In genomic region chr9:7510209-7510608, GRCh38 we compare ENCODE assay signal across 20 cellular contexts.
"Had no signal": no experiment of that assay in that cellular context is flagged by ENCODE, and none has a peak within 500 bp of the region (broad histone marks: within the 10 kb centered on the region; RNA-seq: fewer than 3 reads in every experiment).

No MANE protein-coding gene starts in this region.

- H2AFZ ChIP-seq: parathyroid adenoma had no signal

- H3K36me3 ChIP-seq: ascending aorta, brain microvascular endothelial cell, esophagus squamous epithelium, tibial artery had no signal

- H3K27me3 ChIP-seq: ascending aorta, brain microvascular endothelial cell, dorsolateral prefrontal cortex, esophagus squamous epithelium, tibial artery had no signal

- H3K27ac ChIP-seq: ascending aorta, brain microvascular endothelial cell, dorsolateral prefrontal cortex, esophagus squamous epithelium, parathyroid adenoma, tibial artery, VCaP had no signal

- H3K4me1 ChIP-seq: ascending aorta, parathyroid adenoma, tibial artery had no signal

- H3K9me3 ChIP-seq: ascending aorta, esophagus squamous epithelium, tibial artery had no signal

- H3K9ac ChIP-seq: parathyroid adenoma had no signal

- H3K4me3 ChIP-seq: ascending aorta, dorsolateral prefrontal cortex, esophagus squamous epithelium, tibial artery had no signal

- DNase-seq: activated CD4-positive, alpha-beta memory T cell treated with anti-CD3 and anti-CD28 coated beads, Interleukin-2, amount 10 ng/mL, durations not matched to agents 7 days and 5 days; activated CD4-positive, alpha-beta T cell treated with anti-CD3 and anti-CD28 coated beads, Interleukin-2, amount 10 ng/mL, durations not matched to agents 24 days and 14 days; activated effector memory CD4-positive, alpha-beta T cell treated with anti-CD3 and anti-CD28 coated beads, Interleukin-2, amount 50 U/mL, for 16 hours; activated T-cell treated with anti-CD3 and anti-CD28 coated beads, Interleukin-2, amount 50 U/mL, for 72 hours; brain microvascular endothelial cell; dorsolateral prefrontal cortex; esophagus squamous epithelium; foreskin melanocyte; hippocampal formation; kidney glomerular epithelial cell; right cardiac atrium; stimulated activated CD4-positive, alpha-beta T cell treated with anti-CD3 and anti-CD28 coated beads, Interleukin-12 subunit alpha, Interleukin-12 subunit beta, amount 100 ng/mL, for 4 hours; stimulated activated CD4-positive, alpha-beta T cell treated with anti-CD3 and anti-CD28 coated beads, Interleukin-4, amount 100 ng/mL, for 4 hours; stimulated activated naive CD8-positive, alpha-beta T cell treated with anti-CD3 and anti-CD28 coated beads, Interleukin-15, Interleukin-2, amounts not matched to agents 100 U/mL and 50 U/mL, for 24 hours; T-cell; tibial artery had no signal

- ATAC-seq: activated CD4-positive, CD25-positive, alpha-beta regulatory T cell treated with anti-CD3 and anti-CD28 coated beads, Interleukin-2, amount 50 U/mL, for 24 hours; activated T-cell treated with anti-CD3 and anti-CD28 coated beads, Interleukin-2, amount 50 U/mL, for 72 hours; right cardiac atrium; stimulated activated naive CD8-positive, alpha-beta T cell treated with anti-CD3 and anti-CD28 coated beads, Interleukin-15, Interleukin-2, amounts not matched to agents 100 U/mL and 50 U/mL, for 24 hours; T-cell had no signal
